ENCODE assay signal across 8 cellular contexts in genomic region chr7:114085313-114085591, GRCh38.
DNase-seq lines count a peak whose midpoint lies in the region; ATAC-seq and TF ChIP-seq lines count a peak whose summit lies in the region.

No MANE protein-coding gene starts in this region.

- ATAC-seq in HG03354 (IDR thresholded peaks at IDR 0.05; ENCODE audit: poor library complexity, severe bottlenecking, unreplicated experiment) (peak; percentile 20), GM21825 (IDR thresholded peaks at IDR 0.05; ENCODE audit: unreplicated experiment) (no peak)

- peaks cover 0 to 4% of the 10 kb centered on the region in 2 donors for H3K27me3 ChIP-seq in muscle layer of colon (ENCODE audit: control insufficient read depth in 1 of 2, insufficient read depth in 2 of 2, low read length in 2 of 2)

- H3K36me3 ChIP-seq in ES-I3 (ENCODE audit: insufficient read depth, low read length) = no peaks in the 10 kb centered on the region
- H3K36me3 ChIP-seq in muscle layer of colon (ENCODE audit: insufficient read depth, low read length) = no peaks in the 10 kb centered on the region

- no peak for TF ChIP-seq CTCF in coronary artery (IDR thresholded peaks at IDR 0.05)

- no peak for DNase-seq in coronary artery (ENCODE audit: low spot score)
- DNase-seq in inferior parietal cortex (ENCODE audit: extremely low spot score) = no peak
- DNase-seq in activated gamma-delta T cell treated with Interleukin-2 at 50 U/mL for 16 hours = no peak
- no peak for DNase-seq in medulla oblongata (ENCODE audit: extremely low spot score)

- H3K27ac ChIP-seq in coronary artery (peak overlapping the region; percentile 81 to 91), muscle layer of colon (ENCODE audit: low read depth, low read length) (peak overlapping the region; percentile 95)

- H3K9ac ChIP-seq in ES-I3 (ENCODE audit: low read depth, low read length) (peak overlapping the region; percentile 46), muscle layer of colon (ENCODE audit: low read length) (peak overlapping the region; percentile 79)

- H3K4me1 ChIP-seq in ES-I3 (ENCODE audit: insufficient read depth, low read length) (peaks cover 4% of the 10 kb centered on the region; the same call in 1 of the 2 replicates), muscle layer of colon (ENCODE audit: insufficient read depth, low read length) (peaks cover 8% of the 10 kb centered on the region)

- no peaks in the 10 kb centered on the region for H3K9me3 ChIP-seq in ES-I3 (ENCODE audit: control insufficient read depth, insufficient read depth, low read length)
- H3K9me3 ChIP-seq in muscle layer of colon (ENCODE audit: low read length) = no peaks in the 10 kb centered on the region

- H3K4me3 ChIP-seq in coronary artery (peak overlapping the region; percentile 80), muscle layer of colon (ENCODE audit: low read depth in 1 of 2, low read length in 2 of 2) (peak overlapping the region; percentile 53 to 92)
